Comparison of ENCODE assay signal across 31 cellular contexts in the genomic region with DNA sequence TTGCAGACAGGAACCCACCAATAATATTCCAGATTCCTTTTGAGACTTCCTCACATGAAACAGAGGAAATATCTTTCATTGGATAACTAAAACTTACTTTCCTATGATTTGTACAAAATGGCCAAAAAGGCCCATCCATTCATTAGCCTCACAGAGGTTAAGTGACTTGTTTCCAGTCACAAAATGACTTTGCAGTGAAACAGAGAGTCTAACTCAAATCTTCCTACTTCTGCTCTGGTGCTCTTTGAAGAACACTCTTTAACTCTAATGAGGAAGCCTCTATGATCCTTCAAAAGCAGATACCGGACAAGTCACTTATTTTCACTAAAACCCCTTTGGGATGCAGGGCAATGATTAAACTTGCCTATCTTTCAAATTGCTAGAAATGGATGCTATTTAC.
"Had no signal": no experiment of that assay in that cellular context is flagged by ENCODE, and none has a peak within 500 bp of the region (broad histone marks: within the 10 kb centered on the region; RNA-seq: fewer than 3 reads in every experiment).

No MANE protein-coding gene starts in this region.

- DNase-seq: activated CD4-positive, alpha-beta memory T cell treated with anti-CD3 and anti-CD28 coated beads for 36 hours; activated CD4-positive, alpha-beta T cell treated with anti-CD3 and anti-CD28 coated beads, Interleukin-2, amount 10 ng/mL, durations not matched to agents 24 days and 14 days; activated CD4-positive, CD25-positive, alpha-beta regulatory T cell treated with anti-CD3 and anti-CD28 coated beads, Interleukin-2, amount 50 U/mL, for 72 hours; activated CD8-positive, alpha-beta memory T cell treated with anti-CD3 and anti-CD28 coated beads, Interleukin-2, amount 50 U/mL, for 48 hours; activated gamma-delta T cell treated with Interleukin-2 at 50 U/mL for 16 hours; activated naive CD4-positive, alpha-beta T cell treated with anti-CD3 and anti-CD28 coated beads, Interleukin-2, amount 50 U/mL, for 16 hours; activated T-cell treated with anti-CD3 and anti-CD28 coated beads, Interleukin-2, amount 50 U/mL, for 4 hours; amygdala; caudate nucleus; cortex of kidney; effector memory CD8-positive, alpha-beta T cell; erythroblast; hippocampal formation; left cardiac atrium; left ventricle myocardium superior; mucosa of descending colon; nephron progenitor cell; ovary; retina; small intestine; stimulated activated CD4-positive, alpha-beta T cell treated with anti-CD3 and anti-CD28 coated beads, Interleukin-4, amount 100 ng/mL, for 4 hours; stimulated activated CD8-positive, alpha-beta memory T cell treated with anti-CD3 and anti-CD28 coated beads, Interleukin-4, amount 100 ng/mL, for 48 hours; stomach; thyroid gland; upper lobe of right lung had no signal

- H3K4me3 Mint-ChIP-seq: activated CD4-positive, alpha-beta memory T cell treated with anti-CD3 and anti-CD28 coated beads for 36 hours; activated CD4-positive, alpha-beta T cell treated with anti-CD3 and anti-CD28 coated beads, Interleukin-2, amount 10 ng/mL, durations not matched to agents 24 days and 14 days; activated T-cell treated with anti-CD3 and anti-CD28 coated beads, Interleukin-2, amount 50 U/mL, for 4 hours; activated T-helper 17 cell treated with anti-CD3 and anti-CD28 coated beads, Interleukin-2, amount 50 U/mL, for 72 hours; effector memory CD8-positive, alpha-beta T cell; nephron progenitor cell; stimulated activated memory B cell treated with anti-CD40 and anti-IgM and Interleukin-4, amounts not matched to agents 10 μg/mL and 1 μg/mL and 100 μg/mL, for 72 hours had no signal

- H3K36me3 ChIP-seq: gastroesophageal sphincter, neutrophil, ovary, stomach, thyroid gland, upper lobe of right lung had no signal

- H3K27ac Mint-ChIP-seq: activated CD4-positive, alpha-beta memory T cell treated with anti-CD3 and anti-CD28 coated beads for 36 hours; activated CD4-positive, alpha-beta T cell treated with anti-CD3 and anti-CD28 coated beads, Interleukin-2, amount 10 ng/mL, durations not matched to agents 24 days and 14 days; activated T-helper 17 cell treated with anti-CD3 and anti-CD28 coated beads, Interleukin-2, amount 50 U/mL, for 72 hours; effector memory CD8-positive, alpha-beta T cell; nephron progenitor cell; progenitor cell of endocrine pancreas; stimulated activated memory B cell treated with anti-CD40 and anti-IgM and Interleukin-4, amounts not matched to agents 10 μg/mL and 1 μg/mL and 100 μg/mL, for 72 hours had no signal

- H3K9me3 ChIP-seq: gastroesophageal sphincter, mucosa of descending colon, neutrophil, ovary, stomach, thyroid gland, upper lobe of right lung had no signal

- H3K27ac ChIP-seq: gastroesophageal sphincter, neutrophil, ovary, stomach, thyroid gland, upper lobe of right lung had no signal

- H3K36me3 Mint-ChIP-seq: activated CD4-positive, alpha-beta memory T cell treated with anti-CD3 and anti-CD28 coated beads for 36 hours had no signal

- H3K4me1 ChIP-seq: gastroesophageal sphincter, stomach, thyroid gland, upper lobe of right lung had no signal

- H3K4me3 ChIP-seq: gastroesophageal sphincter, mucosa of descending colon, ovary, stomach, thyroid gland, upper lobe of right lung had no signal

- H3K9me3 Mint-ChIP-seq: activated CD4-positive, alpha-beta memory T cell treated with anti-CD3 and anti-CD28 coated beads for 36 hours; activated CD4-positive, alpha-beta T cell treated with anti-CD3 and anti-CD28 coated beads, Interleukin-2, amount 10 ng/mL, durations not matched to agents 24 days and 14 days; activated T-cell treated with anti-CD3 and anti-CD28 coated beads, Interleukin-2, amount 50 U/mL, for 4 hours; activated T-helper 17 cell treated with anti-CD3 and anti-CD28 coated beads, Interleukin-2, amount 50 U/mL, for 72 hours; nephron progenitor cell; stimulated activated memory B cell treated with anti-CD40 and anti-IgM and Interleukin-4, amounts not matched to agents 10 μg/mL and 1 μg/mL and 100 μg/mL, for 72 hours had no signal

- H3K4me1 Mint-ChIP-seq: activated CD4-positive, alpha-beta T cell treated with anti-CD3 and anti-CD28 coated beads, Interleukin-2, amount 10 ng/mL, durations not matched to agents 24 days and 14 days; activated T-helper 17 cell treated with anti-CD3 and anti-CD28 coated beads, Interleukin-2, amount 50 U/mL, for 72 hours; nephron progenitor cell had no signal

- H3K27me3 Mint-ChIP-seq: activated CD4-positive, alpha-beta memory T cell treated with anti-CD3 and anti-CD28 coated beads for 36 hours; effector memory CD8-positive, alpha-beta T cell; progenitor cell of endocrine pancreas; stimulated activated memory B cell treated with anti-CD40 and anti-IgM and Interleukin-4, amounts not matched to agents 10 μg/mL and 1 μg/mL and 100 μg/mL, for 72 hours had no signal

- H3K27me3 ChIP-seq: gastroesophageal sphincter, neutrophil, ovary, stomach, thyroid gland, upper lobe of right lung had no signal

- FAIRE-seq: keratinocyte, small intestine had no signal
